In the genomic region with DNA sequence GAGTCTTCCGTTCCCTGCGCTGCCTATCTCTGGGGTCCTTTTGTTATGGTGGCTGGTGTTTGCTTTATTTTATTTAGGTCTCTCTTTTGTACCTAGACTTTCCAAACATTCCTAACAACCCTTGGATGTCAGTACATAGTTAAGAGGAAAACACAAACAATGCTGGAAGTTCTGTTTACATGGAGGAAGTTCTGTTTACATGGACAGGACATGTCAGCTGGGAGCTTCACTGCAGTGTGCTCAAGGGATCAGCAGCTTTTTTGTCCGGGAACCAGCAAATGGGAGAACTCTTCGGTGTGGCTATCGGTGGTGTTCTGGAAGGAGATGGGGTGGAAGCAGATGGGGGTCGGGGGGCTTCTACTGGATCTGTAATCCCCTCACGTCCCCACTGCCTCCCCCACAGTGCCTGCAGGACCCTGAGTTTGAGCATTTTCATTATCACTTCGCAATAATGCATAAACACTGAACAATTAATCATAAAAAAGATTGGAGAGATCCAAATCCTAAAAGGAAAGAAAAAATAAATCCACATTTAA, we compare ENCODE assay signal across 15 cellular contexts. TPM values are rescaled to one million over a fixed set of nuclear protein-coding genes. Genes with fewer than 3 reads are reported as not detected.
DNase-seq lines count a peak whose midpoint lies in the region; ATAC-seq, FAIRE-seq and TF ChIP-seq lines count a peak whose summit lies in the region.
"Had no signal": no experiment of that assay in that cellular context is flagged by ENCODE, and none has a peak within 500 bp of the region (broad histone marks: within the 10 kb centered on the region; RNA-seq: fewer than 3 reads in every experiment).

No MANE protein-coding gene starts in this region.

- peaks cover 80% of the 10 kb centered on the region for H3K79me2 ChIP-seq in GM23248 (ENCODE audit: insufficient read depth)

- FAIRE-seq in RCC 7860 (lab: Jason Lieb, UNC), result no peak
- FAIRE-seq: GM12891 had no signal

- peak overlapping the region; percentile 96 for H3K4me2 ChIP-seq in GM23248 (ENCODE audit: unreplicated experiment)

- no peak for DNase-seq in GM23248
- DNase-seq in activated B cell treated with CpG ODN at 0.5 μM for 24 hours, result no peak
- DNase-seq in stimulated activated CD4-positive, alpha-beta T cell treated with anti-CD3 and anti-CD28 coated beads, Interleukin-2, amount 100 ng/mL, for 24 hours, result no peak
- no peak for DNase-seq in cortex of kidney (lab: John Stamatoyannopoulos, UW)
- no peak for DNase-seq in RCC 7860 (ENCODE audit: low spot score)
- DNase-seq: activated naive CD8-positive, alpha-beta T cell treated with anti-CD3 and anti-CD28 coated beads, Interleukin-2, amount 50 U/mL, for 24 hours; EL; NCI-H1092; NCI-H2227 treated with DMSO at 0.1 percent for 48 hours; stimulated activated CD4-positive, alpha-beta T cell treated with anti-CD3 and anti-CD28 coated beads, Interleukin-15, amount 100 ng/mL, for 24 hours had no signal

- POLR2A ChIA-PET in activated B cell treated with CpG ODN at 0.5 μM for 24 hours (lab: Charles Lee), result no interaction called here

- no peak overlapping the region for H2AFZ ChIP-seq in GM23248

- no peaks in the 10 kb centered on the region for H4K20me1 ChIP-seq in GM23248 (ENCODE audit: insufficient read depth)

- CTCF ChIA-PET in activated B cell treated with CpG ODN at 0.5 μM for 24 hours (lab: Charles Lee), result interaction anchor here (1.0 kb wide), 1 partner anchor 16 kb away, joined by 3 read pairs; no protein-coding TSS in a partner anchor

- H3K9me3 Mint-ChIP-seq in activated B cell treated with CpG ODN at 0.5 μM for 24 hours, result no peaks in the 10 kb centered on the region
- H3K9me3 Mint-ChIP-seq: activated naive CD8-positive, alpha-beta T cell treated with anti-CD3 and anti-CD28 coated beads, Interleukin-2, amount 50 U/mL, for 24 hours had no signal

- peaks cover 40% of the 10 kb centered on the region for H3K4me1 Mint-ChIP-seq in activated B cell treated with CpG ODN at 0.5 μM for 24 hours

- H3K36me3 Mint-ChIP-seq in activated B cell treated with CpG ODN at 0.5 μM for 24 hours (ENCODE audit: low read depth), result peaks cover 2% of the 10 kb centered on the region

- H3K9ac ChIP-seq in GM23248, result peak overlapping the region; percentile 8
- no peak overlapping the region for H3K9ac ChIP-seq in liver (ENCODE audit: low read depth in 1 of 2, low read length in 2 of 2)
- no peak overlapping the region for H3K9ac ChIP-seq in stomach smooth muscle (ENCODE audit: low read length in 2 of 2)

- no peaks in the 10 kb centered on the region for H3K27me3 Mint-ChIP-seq in activated B cell treated with CpG ODN at 0.5 μM for 24 hours

- H3K9me3 ChIP-seq in GM23248 (ENCODE audit: low read depth), result no peaks in the 10 kb centered on the region
- H3K9me3 ChIP-seq in liver (ENCODE audit: control insufficient read depth in 4 of 4, low read length in 3 of 4), result no peaks in the 10 kb centered on the region
- H3K9me3 ChIP-seq in stomach smooth muscle (ENCODE audit: control insufficient read depth in 2 of 2, low read length in 2 of 2), result no peaks in the 10 kb centered on the region

- intact Hi-C loops in activated B cell treated with CpG ODN at 0.5 μM for 24 hours (cut with micrococcal nuclease), result no loop called here

- in situ Hi-C loops in GM23248 (cut with MboI), result no loop called here

- H3K27ac ChIP-seq in GM23248 (no peak overlapping the region), liver (ENCODE audit: low read depth in 1 of 2, low read length in 2 of 2) (peak overlapping the region; percentile 38 to 55), stomach smooth muscle (ENCODE audit: low read length) (peak overlapping the region; percentile 1)
- H3K27ac ChIP-seq: C4-2B had no signal

- H3K27me3 ChIP-seq in GM23248 (replicated peaks; ENCODE audit: insufficient read depth) (no peaks in the 10 kb centered on the region), liver (ENCODE audit: control insufficient read depth in 4 of 4, insufficient read depth in 4 of 4, low read length in 3 of 4) (no peaks in the 10 kb centered on the region), stomach smooth muscle (ENCODE audit: control insufficient read depth in 1 of 2, insufficient read depth in 2 of 2, low read length in 2 of 2) (no peaks in the 10 kb centered on the region)

- H3K9me2 ChIP-seq in GM23248 (ENCODE audit: insufficient read depth), result no peaks in the 10 kb centered on the region

- H3K36me3 ChIP-seq in GM23248 (ENCODE audit: low read depth), result peaks cover 5% of the 10 kb centered on the region; the same call in 1 of the 2 replicates
- H3K36me3 ChIP-seq in liver (ENCODE audit: control insufficient read depth in 4 of 4, insufficient read depth in 3 of 4, low read depth in 1 of 4, low read length in 3 of 4), result no peaks in the 10 kb centered on the region
- no peaks in the 10 kb centered on the region for H3K36me3 ChIP-seq in stomach smooth muscle (ENCODE audit: control insufficient read depth in 2 of 2, insufficient read depth in 2 of 2, low read length in 2 of 2)

- 49 to 53% methylated on average over 8 of the region's 8 CpGs for WGBS in GM23248 (ENCODE audit: low coverage in 1 of 2, low lambda C conversion rate in 2 of 2, missing lambda C conversion rate in 2 of 2), 2 experiments
- WGBS in liver, result 55% methylated on average over 8 of the region's 8 CpGs

- H3K4me3 ChIP-seq in GM23248, result peak overlapping the region; percentile 1; the same call in 1 of the 2 replicates
- H3K4me3 ChIP-seq in liver (ENCODE audit: low read depth in 1 of 3, low read length in 3 of 3), result no peak overlapping the region
- no peak overlapping the region for H3K4me3 ChIP-seq in stomach smooth muscle (ENCODE audit: low read length in 2 of 2)

- peak overlapping the region; percentile 30 for H3K27ac Mint-ChIP-seq in activated B cell treated with CpG ODN at 0.5 μM for 24 hours

- no peak for ATAC-seq in activated B cell treated with CpG ODN at 0.5 μM for 24 hours (ENCODE audit: low read depth)
- ATAC-seq in GM19328 (IDR thresholded peaks at IDR 0.05; ENCODE audit: unreplicated experiment), result no peak
- ATAC-seq: activated naive CD8-positive, alpha-beta T cell treated with anti-CD3 and anti-CD28 coated beads, Interleukin-2, amount 50 U/mL, for 24 hours had no signal

- H3K4me1 ChIP-seq in GM23248 (ENCODE audit: insufficient read depth) (peaks cover 20% of the 10 kb centered on the region; the same call in 1 of the 2 replicates), liver (ENCODE audit: control insufficient read depth in 4 of 4, insufficient read depth in 4 of 4, low read length in 3 of 4) (peaks cover 3 to 19% (median 7%) of the 10 kb centered on the region in 4 donors), stomach smooth muscle (ENCODE audit: control insufficient read depth, insufficient read depth, low read length) (peaks cover 16% of the 10 kb centered on the region)

- TF ChIP-seq CTCF in activated B cell treated with CpG ODN at 0.5 μM for 24 hours (IDR thresholded peaks at IDR 0.05) (no peak), liver (IDR thresholded peaks at IDR 0.05; ENCODE audit: low read depth, low read length, missing input control) (no peak)

- no peak for TF ChIP-seq RAD21 in liver (IDR thresholded peaks at IDR 0.05)

- no peak overlapping the region for H3K4me3 Mint-ChIP-seq in activated B cell treated with CpG ODN at 0.5 μM for 24 hours
- H3K4me3 Mint-ChIP-seq: activated naive CD8-positive, alpha-beta T cell treated with anti-CD3 and anti-CD28 coated beads, Interleukin-2, amount 50 U/mL, for 24 hours had no signal

- peaks cover 15% of the 10 kb centered on the region; the same call in 1 of the 2 replicates for H3F3A ChIP-seq in GM23248 (ENCODE audit: insufficient read depth)

TF ChIP-seq in liver, 16 proteins besides CTCF, POLR2A, EP300 and RAD21 (continues in another document):
- TF ChIP-seq, protein P1, sequence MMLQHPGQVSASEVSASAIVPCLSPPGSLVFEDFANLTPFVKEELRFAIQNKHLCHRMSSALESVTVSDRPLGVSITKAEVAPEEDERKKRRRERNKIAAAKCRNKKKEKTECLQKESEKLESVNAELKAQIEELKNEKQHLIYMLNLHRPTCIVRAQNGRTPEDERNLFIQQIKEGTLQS (IDR thresholded peaks at IDR 0.05), result no peak
- TF ChIP-seq, protein P2, sequence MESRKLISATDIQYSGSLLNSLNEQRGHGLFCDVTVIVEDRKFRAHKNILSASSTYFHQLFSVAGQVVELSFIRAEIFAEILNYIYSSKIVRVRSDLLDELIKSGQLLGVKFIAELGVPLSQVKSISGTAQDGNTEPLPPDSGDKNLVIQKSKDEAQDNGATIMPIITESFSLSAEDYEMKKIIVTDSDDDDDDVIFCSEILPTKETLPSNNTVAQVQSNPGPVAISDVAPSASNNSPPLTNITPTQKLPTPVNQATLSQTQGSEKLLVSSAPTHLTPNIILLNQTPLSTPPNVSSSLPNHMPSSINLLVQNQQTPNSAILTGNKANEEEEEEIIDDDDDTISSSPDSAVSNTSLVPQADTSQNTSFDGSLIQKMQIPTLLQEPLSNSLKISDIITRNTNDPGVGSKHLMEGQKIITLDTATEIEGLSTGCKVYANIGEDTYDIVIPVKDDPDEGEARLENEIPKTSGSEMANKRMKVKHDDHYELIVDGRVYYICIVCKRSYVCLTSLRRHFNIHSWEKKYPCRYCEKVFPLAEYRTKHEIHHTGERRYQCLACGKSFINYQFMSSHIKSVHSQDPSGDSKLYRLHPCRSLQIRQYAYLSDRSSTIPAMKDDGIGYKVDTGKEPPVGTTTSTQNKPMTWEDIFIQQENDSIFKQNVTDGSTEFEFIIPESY (IDR thresholded peaks at IDR 0.05), result no peak
- TF ChIP-seq RXRA (IDR thresholded peaks at IDR 0.05) (no peak), FOXA1 (IDR thresholded peaks at IDR 0.05) (no peak), NR2F2 (IDR thresholded peaks at IDR 0.05) (no peak), FOXA2 (IDR thresholded peaks at IDR 0.05) (no peak), EGR1 (IDR thresholded peaks at IDR 0.05; ENCODE audit: low read depth in 2 of 2) (no peak), JUND (IDR thresholded peaks at IDR 0.05) (no peak), GABPA (IDR thresholded peaks at IDR 0.05 in 1 of 2, conservative IDR thresholded peaks at IDR 0.05 in 1 of 2) (no peak), YY1 (IDR thresholded peaks at IDR 0.05) (no peak), TAF1 (conservative IDR thresholded peaks at IDR 0.05) (no peak)
- TF ChIP-seq, protein P3, sequence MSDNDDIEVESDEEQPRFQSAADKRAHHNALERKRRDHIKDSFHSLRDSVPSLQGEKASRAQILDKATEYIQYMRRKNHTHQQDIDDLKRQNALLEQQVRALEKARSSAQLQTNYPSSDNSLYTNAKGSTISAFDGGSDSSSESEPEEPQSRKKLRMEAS (IDR thresholded peaks at IDR 0.05), result no peak

RNA-seq across cellular contexts. Expression of a gene that starts 2.7 kb away (rescaled TPM):
- 95.7 and 141 TPM in 2 replicates for total RNA-seq in GM23248 (2014; rRNA removed; shearing (Covaris generic))
- polyA plus RNA-seq in GM23248 (2016; fragmentation: Nextera tagmentation; extraction: Ambion mirVana) (149 and 153 TPM in 2 replicates), liver (10 to 100 TPM; 32.3 to 32.4 TPM)
- total RNA-seq in activated B cell treated with CpG ODN at 0.5 μM for 24 hours (51.7 and 56.1 TPM in 2 replicates), liver (10 to 100 TPM; 24.0 to 31.2 TPM)

RNA-seq across cellular contexts. Expression of a gene that starts 31.0 kb away (rescaled TPM):
- 26.2 and 29.6 TPM in 2 replicates for total RNA-seq in GM23248 (2014; rRNA removed; shearing (Covaris generic))
- polyA plus RNA-seq in GM23248 (2016; fragmentation: Nextera tagmentation; extraction: Ambion mirVana), result 61.0 and 64.2 TPM in 2 replicates
- 11.9 and 12.3 TPM in 2 replicates for total RNA-seq in activated B cell treated with CpG ODN at 0.5 μM for 24 hours
- 100 to 1,000 TPM in 1 of 2 donors, 10 to 100 TPM in 1; 11.5 to 124 TPM for total RNA-seq in liver
- 100 to 1,000 TPM in 1 of 2 donors, 10 to 100 TPM in 1; 61.7 to 127 TPM for polyA plus RNA-seq in liver
